Comparison of ENCODE assay signal across 12 cellular contexts in genomic region chr2:179253226-179253625, GRCh38. TPM values are rescaled to one million over a fixed set of nuclear protein-coding genes. Genes with fewer than 3 reads are reported as not detected.
A peak's percentile ranks its signal among the peaks of the same experiment; 100 is the strongest.
DNase-seq lines count a peak whose midpoint lies in the region; ATAC-seq and TF ChIP-seq lines count a peak whose summit lies in the region.
"Had no signal": no experiment of that assay in that cellular context is flagged by ENCODE, and none has a peak within 500 bp of the region (broad histone marks: within the 10 kb centered on the region; RNA-seq: fewer than 3 reads in every experiment).

No MANE protein-coding gene starts in this region.

- H3K27ac ChIP-seq in ascending aorta: peak overlapping the region; percentile 11 to 13
- no peak overlapping the region for H3K27ac ChIP-seq in thyroid gland

- ATAC-seq in GM18511 (IDR thresholded peaks at IDR 0.05; ENCODE audit: unreplicated experiment): peak; percentile 56
- peak; percentile 68 for ATAC-seq in GM21515 (IDR thresholded peaks at IDR 0.05; ENCODE audit: unreplicated experiment)
- peak; percentile 65 for ATAC-seq in HG03159 (IDR thresholded peaks at IDR 0.05; ENCODE audit: unreplicated experiment)
- ATAC-seq: effector memory CD8-positive, alpha-beta T cell had no signal

- peaks cover 0 to 6% of the 10 kb centered on the region in 2 donors for H3K4me1 ChIP-seq in ascending aorta
- no peaks in the 10 kb centered on the region for H3K4me1 ChIP-seq in thyroid gland
- H3K4me1 ChIP-seq: Caco-2 had no signal

- WGBS in thyroid gland, 2 donors: 58 to 63% methylated on average over 1 of the region's 1 CpG

- no peak for TF ChIP-seq POLR2A in thyroid gland (IDR thresholded peaks at IDR 0.05)

- no peak for DNase-seq in ascending aorta (ENCODE audit: low spot score in 2 of 2)
- no peak for DNase-seq in glomerular visceral epithelial cell (ENCODE audit: extremely low spot score)
- DNase-seq in thyroid gland: no peak
- no peak for DNase-seq in DMS 273 (lab: John Stamatoyannopoulos, UW; ENCODE audit: unreplicated experiment)
- DNase-seq in cardiac septum (ENCODE audit: low spot score): no peak
- DNase-seq: Caco-2; effector memory CD8-positive, alpha-beta T cell; NCI-H1092; Right ventricle myocardium superior had no signal

- no peaks in the 10 kb centered on the region for H3K9me3 ChIP-seq in ascending aorta
- no peaks in the 10 kb centered on the region for H3K9me3 ChIP-seq in thyroid gland
- H3K9me3 ChIP-seq: Caco-2 had no signal

- no peaks in the 10 kb centered on the region for H3K27me3 ChIP-seq in ascending aorta
- no peaks in the 10 kb centered on the region for H3K27me3 ChIP-seq in thyroid gland

- H3K4me3 ChIP-seq in ascending aorta (no peak overlapping the region), thyroid gland (replicated peaks in 1 of 3) (no peak overlapping the region)

- intact Hi-C loops in ascending aorta (cut with DNase I) (no loop called here), thyroid gland (cut with DNase I) (no loop called here), cardiac septum (cut with DNase I) (no loop called here)

- TF ChIP-seq CTCF in ascending aorta (IDR thresholded peaks at IDR 0.05): no peak
- no peak for TF ChIP-seq CTCF in thyroid gland (IDR thresholded peaks at IDR 0.05)

- no peaks in the 10 kb centered on the region for H3K36me3 ChIP-seq in ascending aorta
- no peaks in the 10 kb centered on the region for H3K36me3 ChIP-seq in thyroid gland

RNA-seq across cellular contexts. Expression of gene SESTD1, which starts 11.4 kb away (rescaled TPM):
- 15.4 TPM for total RNA-seq in ascending aorta
- total RNA-seq in thyroid gland: 10 to 100 TPM in 3 of 4 donors, 1 to 10 TPM in 1; 9.7 to 28.1 (median 21.3) TPM
- total RNA-seq in cardiac septum: 48.9 TPM

Comparison
In these comparisons a context has a peak if more than half of its experiments do, and no peak if none do; other contexts are left out.
1. H3K27ac ChIP-seq: peak in ascending aorta (2 of 2); none in thyroid gland (0 of 3).
2. Peak in every context shown above with its lines, with median percentiles within 50 percentile points of each other: ATAC-seq.